28 cellular contexts compared by ENCODE assay signal in the genomic region with DNA sequence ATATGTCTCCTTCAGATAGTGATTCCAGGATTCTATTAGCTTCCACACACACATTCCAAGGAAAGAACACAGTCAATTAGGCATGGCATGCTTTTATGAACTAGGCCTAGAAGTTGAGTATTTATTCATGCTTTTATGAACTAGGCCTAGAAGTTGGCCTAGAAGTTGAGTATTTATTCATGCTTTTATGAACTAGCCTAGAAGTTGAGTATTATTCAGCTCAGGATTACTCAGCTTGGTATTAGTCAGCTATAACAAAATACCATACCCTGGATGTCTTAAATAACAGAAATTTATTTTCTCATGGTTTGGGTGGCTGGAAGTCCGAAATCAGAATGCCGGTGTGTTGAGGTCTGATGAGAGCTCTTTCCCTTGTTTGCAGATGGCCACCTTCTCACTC.
DNase-seq lines count a peak whose midpoint lies in the region; FAIRE-seq and TF ChIP-seq lines count a peak whose summit lies in the region.
"Had no signal": no experiment of that assay in that cellular context is flagged by ENCODE, and none has a peak within 500 bp of the region (broad histone marks: within the 10 kb centered on the region; RNA-seq: fewer than 3 reads in every experiment).

No MANE protein-coding gene starts in this region.

- no peaks in the 10 kb centered on the region for H3K27me3 Mint-ChIP-seq in astrocyte (ENCODE audit: low read depth, unreplicated experiment)
- H3K27me3 Mint-ChIP-seq: dendritic cell treated with granulocyte-macrophage colony-stimulating factor and Interleukin-4, amounts not matched to agents 40 ng/mL and 50 ng/mL, for 4 days had no signal

- no peaks in the 10 kb centered on the region for H3K9me2 ChIP-seq in Karpas-422 (replicated peaks; ENCODE audit: insufficient read depth, low read length)

- peak; percentile 58 for DNase-seq in HCEC 1CT
- peak; percentile 47 for DNase-seq in astrocyte (ENCODE audit: low read depth)
- peak; percentile 27 for DNase-seq in fibroblast of the aortic adventitia (ENCODE audit: low read depth)
- no peak for DNase-seq in NCI-H1048 (lab: John Stamatoyannopoulos, UW)
- DNase-seq in 8988T: no peak
- no peak for DNase-seq in ACHN
- DNase-seq in Karpas-422: no peak
- DNase-seq: activated gamma-delta T cell; activated T-cell treated with anti-CD3 and anti-CD28 coated beads, Interleukin-2, amount 50 U/mL, for 1 hour; BE2C; KG1; left ventricle myocardium superior; NCI-H1694 treated with DMSO at 0.1 percent for 48 hours; NCI-H2171; NCI-H524 treated with DMSO at 0.1 percent for 48 hours; NK-92 treated with Interleukin-12 subunit alpha and Interleukin-12 subunit beta, amount 100 ng/mL, for 24 hours; pancreas; Peyer's patch; right cardiac atrium; stimulated activated CD4-positive, alpha-beta T cell treated with anti-CD3 and anti-CD28 coated beads, Interleukin-4, amount 100 ng/mL, for 4 hours; stimulated activated naive CD4-positive, alpha-beta T cell had no signal

- H3K9me3 ChIP-seq in astrocyte (ENCODE audit: insufficient read depth, low read depth, low read length): no peaks in the 10 kb centered on the region
- H3K9me3 ChIP-seq in Karpas-422 (ENCODE audit: low read length): peaks cover 27% of the 10 kb centered on the region
- H3K9me3 ChIP-seq: BE2C, pancreas, Peyer's patch, SJSA1 had no signal

- no peak overlapping the region for H3K9ac ChIP-seq in astrocyte (ENCODE audit: low read length)
- H3K9ac ChIP-seq in Karpas-422 (ENCODE audit: low read length): no peak overlapping the region

- peaks cover 6% of the 10 kb centered on the region for H3K4me1 Mint-ChIP-seq in astrocyte (ENCODE audit: low read depth, unreplicated experiment)
- H3K4me1 Mint-ChIP-seq: nephron had no signal

- peaks cover 9% of the 10 kb centered on the region for H3K9me3 Mint-ChIP-seq in astrocyte (ENCODE audit: unreplicated experiment)
- H3K9me3 Mint-ChIP-seq: nephron had no signal

- no peaks in the 10 kb centered on the region for H3K36me3 ChIP-seq in astrocyte (ENCODE audit: insufficient read depth, low read length)
- H3K36me3 ChIP-seq in Karpas-422 (ENCODE audit: insufficient read depth, low read length): no peaks in the 10 kb centered on the region
- H3K36me3 ChIP-seq: BE2C, cardiac muscle cell, pancreas, Peyer's patch, SJSA1 had no signal

- no peaks in the 10 kb centered on the region for H3K4me1 ChIP-seq in astrocyte (ENCODE audit: insufficient read depth, low read length)
- H3K4me1 ChIP-seq in Karpas-422 (ENCODE audit: low read length): no peaks in the 10 kb centered on the region
- H3K4me1 ChIP-seq: BE2C, pancreas, Peyer's patch, SJSA1 had no signal

- no peaks in the 10 kb centered on the region for H4K20me1 ChIP-seq in astrocyte (ENCODE audit: insufficient read depth, low read length)
- H4K20me1 ChIP-seq in Karpas-422 (ENCODE audit: insufficient read depth, low read depth, low read length): no peaks in the 10 kb centered on the region

- in situ Hi-C loops in ACHN (cut with HindIII; ENCODE audit: low pct_ligation_motif_present, low pct_unique_long_range_greater_than_20kb, low sequenced_read_pairs): no loop called here

- H2AFZ ChIP-seq in astrocyte (ENCODE audit: low read depth, low read length): no peak overlapping the region
- no peak overlapping the region for H2AFZ ChIP-seq in Karpas-422 (ENCODE audit: low read length)

- H3K4me2 ChIP-seq in astrocyte (ENCODE audit: low read length): no peak overlapping the region
- no peak overlapping the region for H3K4me2 ChIP-seq in Karpas-422 (ENCODE audit: low read depth, low read length, poor library complexity, severe bottlenecking)

- H3K36me3 Mint-ChIP-seq in astrocyte (ENCODE audit: low read depth, unreplicated experiment): no peaks in the 10 kb centered on the region

- no peak overlapping the region for H3K27ac Mint-ChIP-seq in astrocyte (ENCODE audit: unreplicated experiment)
- H3K27ac Mint-ChIP-seq: dendritic cell treated with granulocyte-macrophage colony-stimulating factor and Interleukin-4, amounts not matched to agents 40 ng/mL and 50 ng/mL, for 4 days; nephron had no signal

- H3K4me3 Mint-ChIP-seq in astrocyte (ENCODE audit: unreplicated experiment): no peak overlapping the region
- H3K4me3 Mint-ChIP-seq: dendritic cell treated with granulocyte-macrophage colony-stimulating factor and Interleukin-4, amounts not matched to agents 40 ng/mL and 50 ng/mL, for 4 days; nephron had no signal

- H3K27me3 ChIP-seq in astrocyte (ENCODE audit: insufficient read depth, low read length) (no peaks in the 10 kb centered on the region), Karpas-422 (ENCODE audit: low read length) (no peaks in the 10 kb centered on the region)
- H3K27me3 ChIP-seq: BE2C, cardiac muscle cell, pancreas, Peyer's patch, SJSA1 had no signal

- no peak for FAIRE-seq in astrocyte (lab: Jason Lieb, UNC)
- FAIRE-seq: endometrium, H1, HTR-8/SVneo, pancreas had no signal

- H3K79me2 ChIP-seq in astrocyte (ENCODE audit: insufficient read depth, low read length) (no peaks in the 10 kb centered on the region), Karpas-422 (ENCODE audit: low read length) (no peaks in the 10 kb centered on the region)

- no peak overlapping the region for H3K4me3 ChIP-seq in astrocyte (ENCODE audit: insufficient read depth, low read depth, low read length)
- no peak overlapping the region for H3K4me3 ChIP-seq in fibroblast of the aortic adventitia (ENCODE audit: low read depth, low read length)
- no peak overlapping the region for H3K4me3 ChIP-seq in Karpas-422 (ENCODE audit: low read length)
- H3K4me3 ChIP-seq: cardiac muscle cell, pancreas, Peyer's patch, SJSA1 had no signal

- no peak overlapping the region for H3K27ac ChIP-seq in astrocyte (ENCODE audit: low read depth, low read length)
- no peak overlapping the region for H3K27ac ChIP-seq in Karpas-422 (ENCODE audit: low read length)
- H3K27ac ChIP-seq: cardiac muscle cell, pancreas, Peyer's patch, SJSA1 had no signal

- no peak for TF ChIP-seq CTCF in astrocyte (IDR thresholded peaks at IDR 0.05; ENCODE audit: insufficient read depth, low read depth, low read length)
- TF ChIP-seq CTCF in fibroblast of the aortic adventitia (IDR thresholded peaks at IDR 0.05; ENCODE audit: insufficient read depth, low read length): no peak

Comparison
In these comparisons a context has a peak if more than half of its experiments do, and no peak if none do; other contexts are left out.
1. DNase-seq: peak in HCEC 1CT (single experiment), astrocyte (single experiment) and fibroblast of the aortic adventitia (single experiment); none in NCI-H1048 (single experiment), 8988T (single experiment), ACHN (single experiment) and Karpas-422 (single experiment).